ENCODE assay signal across 22 cellular contexts in the genomic region with DNA sequence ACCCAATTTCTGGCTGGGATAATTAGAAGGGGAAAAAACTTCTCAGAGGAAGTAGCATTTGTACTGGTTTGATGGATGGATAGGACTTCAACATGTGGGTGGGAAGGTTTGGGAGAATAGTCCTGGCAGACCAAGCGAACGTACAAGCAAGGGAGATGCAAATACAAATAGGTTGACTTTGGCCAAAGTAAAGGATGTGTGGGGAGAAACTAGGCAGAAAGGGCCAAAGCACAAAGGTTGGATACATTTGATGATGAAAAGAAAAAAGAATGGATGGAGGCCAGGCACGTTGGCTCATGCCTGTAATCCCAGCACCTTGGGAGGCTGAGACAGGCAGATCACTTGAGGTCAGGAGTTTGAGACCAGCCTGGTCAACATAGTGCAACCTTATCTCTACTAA.
"Had no signal": no experiment of that assay in that cellular context is flagged by ENCODE, and none has a peak within 500 bp of the region (broad histone marks: within the 10 kb centered on the region; RNA-seq: fewer than 3 reads in every experiment).

No MANE protein-coding gene starts in this region.

- DNase-seq: dermis blood vessel endothelial cell; dorsolateral prefrontal cortex; effector CD4-positive, alpha-beta T cell; effector memory CD4-positive, alpha-beta T cell; foreskin keratinocyte; heart left ventricle; hypothalamus; immature natural killer cell; islet precursor cell; kidney; kidney glomerular epithelial cell; left colon; left lung; left ventricle myocardium superior; lower lobe of right lung; mesenchymal stem cell; mucosa of descending colon; naive B cell had no signal

- H3K27ac ChIP-seq: coronary artery, dorsolateral prefrontal cortex, esophagus muscularis mucosa, foreskin keratinocyte, gastroesophageal sphincter, heart left ventricle, hepatocyte, left lung, lower lobe of right lung had no signal

- H3K4me1 ChIP-seq: esophagus muscularis mucosa, foreskin keratinocyte, gastroesophageal sphincter, heart left ventricle, left lung, lower lobe of right lung had no signal

- H3K9me3 ChIP-seq: esophagus muscularis mucosa, gastroesophageal sphincter, heart left ventricle, left lung, lower lobe of right lung, mucosa of descending colon had no signal

- H3K36me3 ChIP-seq: esophagus muscularis mucosa, gastroesophageal sphincter, heart left ventricle, left lung, lower lobe of right lung had no signal

- H3K4me3 ChIP-seq: coronary artery, dorsolateral prefrontal cortex, esophagus muscularis mucosa, gastroesophageal sphincter, heart left ventricle, hepatocyte, left lung, lower lobe of right lung, mucosa of descending colon had no signal

- H3K27me3 ChIP-seq: dorsolateral prefrontal cortex, esophagus muscularis mucosa, gastroesophageal sphincter, hepatocyte had no signal

- ATAC-seq: foreskin keratinocyte, gastroesophageal sphincter, heart left ventricle, left colon, left lung, left ventricle myocardium superior, lower lobe of right lung, mucosa of descending colon had no signal
